In the genomic region with DNA sequence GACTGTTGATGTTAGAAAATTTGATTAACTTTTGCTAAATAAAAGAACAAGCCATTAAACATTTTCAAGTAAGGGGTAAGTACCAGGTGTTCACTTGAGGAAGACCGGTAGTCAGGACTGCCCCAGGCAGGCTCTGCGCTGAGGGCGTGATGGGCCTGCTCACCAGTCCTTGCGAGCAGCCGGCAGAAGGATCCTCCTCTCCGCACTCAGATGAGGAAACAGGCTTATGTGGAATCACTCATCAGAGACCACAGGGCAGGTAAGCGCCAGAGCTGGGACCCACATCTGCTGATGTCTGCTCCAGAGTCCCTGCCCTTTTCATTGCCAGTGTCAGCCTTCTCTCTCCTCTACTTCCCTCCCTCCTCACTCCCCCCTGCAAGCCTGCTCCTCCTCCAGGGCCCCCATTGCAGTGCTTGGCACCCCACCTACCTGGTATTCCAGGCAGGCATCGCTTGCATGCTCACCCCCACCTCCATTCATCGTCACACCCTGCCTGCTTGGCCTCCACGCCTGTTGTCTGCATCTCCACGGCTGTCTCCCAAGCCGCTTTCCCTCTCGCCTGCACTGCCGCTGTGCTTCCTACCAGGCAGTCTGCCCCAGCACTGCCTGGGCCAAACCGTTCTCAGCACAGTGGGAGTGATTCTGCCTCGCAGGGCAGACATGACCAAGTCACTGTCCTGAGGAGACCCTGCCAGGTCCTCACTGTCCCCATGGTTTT, we compare ENCODE assay signal across 14 cellular contexts.
"Had no signal": no experiment of that assay in that cellular context is flagged by ENCODE, and none has a peak within 500 bp of the region (broad histone marks: within the 10 kb centered on the region; RNA-seq: fewer than 3 reads in every experiment).

No MANE protein-coding gene starts in this region.

- H3K27ac Mint-ChIP-seq: activated CD4-positive, alpha-beta memory T cell treated with anti-CD3 and anti-CD28 coated beads, Interleukin-2, amount 10 ng/mL, durations not matched to agents 7 days and 5 days; activated CD8-positive, alpha-beta memory T cell treated with anti-CD3 and anti-CD28 coated beads, Interleukin-2, amount 10 ng/mL, durations not matched to agents 7 days and 5 days; T-helper 2 cell treated with Interferon-gamma antibody and Interleukin-4, amounts not matched to agents 5 μg/mL and 100 μg/mL, for 36 hours had no signal

- H3K4me1 ChIP-seq: sigmoid colon had no signal

- H3K4me3 Mint-ChIP-seq: activated CD4-positive, alpha-beta memory T cell treated with anti-CD3 and anti-CD28 coated beads, Interleukin-2, amount 10 ng/mL, durations not matched to agents 7 days and 5 days; activated CD8-positive, alpha-beta memory T cell treated with anti-CD3 and anti-CD28 coated beads, Interleukin-2, amount 10 ng/mL, durations not matched to agents 7 days and 5 days; brain; naive thymus-derived CD8-positive, alpha-beta T cell; T-helper 2 cell treated with Interferon-gamma antibody and Interleukin-4, amounts not matched to agents 5 μg/mL and 100 μg/mL, for 36 hours had no signal

- H3K27ac ChIP-seq: sigmoid colon had no signal

- H3K27me3 ChIP-seq: sigmoid colon had no signal

- H3K9me3 Mint-ChIP-seq: activated CD4-positive, alpha-beta memory T cell treated with anti-CD3 and anti-CD28 coated beads, Interleukin-2, amount 10 ng/mL, durations not matched to agents 7 days and 5 days; brain; naive thymus-derived CD8-positive, alpha-beta T cell; T-helper 2 cell treated with Interferon-gamma antibody and Interleukin-4, amounts not matched to agents 5 μg/mL and 100 μg/mL, for 36 hours had no signal

- DNase-seq: activated CD4-positive, alpha-beta memory T cell treated with anti-CD3 and anti-CD28 coated beads, Interleukin-2, amount 10 ng/mL, durations not matched to agents 7 days and 5 days; activated CD4-positive, alpha-beta T cell treated with anti-CD3 and anti-CD28 coated beads for 48 hours; activated CD4-positive, CD25-positive, alpha-beta regulatory T cell; activated CD8-positive, alpha-beta memory T cell treated with anti-CD3 and anti-CD28 coated beads, Interleukin-2, amount 10 ng/mL, durations not matched to agents 7 days and 5 days; activated naive CD4-positive, alpha-beta T cell; anterior cingulate cortex; left ventricle myocardium superior; mesendoderm; naive thymus-derived CD8-positive, alpha-beta T cell; sigmoid colon; stimulated activated CD4-positive, alpha-beta T cell treated with anti-CD3 and anti-CD28 coated beads, Interleukin-4, amount 100 ng/mL, for 4 hours; stimulated activated naive CD4-positive, alpha-beta T cell had no signal

- ATAC-seq: activated CD8-positive, alpha-beta memory T cell treated with anti-CD3 and anti-CD28 coated beads, Interleukin-2, amount 10 ng/mL, durations not matched to agents 7 days and 5 days; left ventricle myocardium superior; naive thymus-derived CD8-positive, alpha-beta T cell had no signal

- H3K9me3 ChIP-seq: sigmoid colon had no signal

- H3K27me3 Mint-ChIP-seq: brain had no signal

- H3K4me3 ChIP-seq: sigmoid colon had no signal

- H3K36me3 Mint-ChIP-seq: activated CD8-positive, alpha-beta memory T cell treated with anti-CD3 and anti-CD28 coated beads, Interleukin-2, amount 10 ng/mL, durations not matched to agents 7 days and 5 days; naive thymus-derived CD8-positive, alpha-beta T cell had no signal

- H3K4me1 Mint-ChIP-seq: activated CD4-positive, alpha-beta memory T cell treated with anti-CD3 and anti-CD28 coated beads, Interleukin-2, amount 10 ng/mL, durations not matched to agents 7 days and 5 days; activated CD8-positive, alpha-beta memory T cell treated with anti-CD3 and anti-CD28 coated beads, Interleukin-2, amount 10 ng/mL, durations not matched to agents 7 days and 5 days; brain had no signal
